ENCODE assay signal across 1 cellular context in the genomic region with DNA sequence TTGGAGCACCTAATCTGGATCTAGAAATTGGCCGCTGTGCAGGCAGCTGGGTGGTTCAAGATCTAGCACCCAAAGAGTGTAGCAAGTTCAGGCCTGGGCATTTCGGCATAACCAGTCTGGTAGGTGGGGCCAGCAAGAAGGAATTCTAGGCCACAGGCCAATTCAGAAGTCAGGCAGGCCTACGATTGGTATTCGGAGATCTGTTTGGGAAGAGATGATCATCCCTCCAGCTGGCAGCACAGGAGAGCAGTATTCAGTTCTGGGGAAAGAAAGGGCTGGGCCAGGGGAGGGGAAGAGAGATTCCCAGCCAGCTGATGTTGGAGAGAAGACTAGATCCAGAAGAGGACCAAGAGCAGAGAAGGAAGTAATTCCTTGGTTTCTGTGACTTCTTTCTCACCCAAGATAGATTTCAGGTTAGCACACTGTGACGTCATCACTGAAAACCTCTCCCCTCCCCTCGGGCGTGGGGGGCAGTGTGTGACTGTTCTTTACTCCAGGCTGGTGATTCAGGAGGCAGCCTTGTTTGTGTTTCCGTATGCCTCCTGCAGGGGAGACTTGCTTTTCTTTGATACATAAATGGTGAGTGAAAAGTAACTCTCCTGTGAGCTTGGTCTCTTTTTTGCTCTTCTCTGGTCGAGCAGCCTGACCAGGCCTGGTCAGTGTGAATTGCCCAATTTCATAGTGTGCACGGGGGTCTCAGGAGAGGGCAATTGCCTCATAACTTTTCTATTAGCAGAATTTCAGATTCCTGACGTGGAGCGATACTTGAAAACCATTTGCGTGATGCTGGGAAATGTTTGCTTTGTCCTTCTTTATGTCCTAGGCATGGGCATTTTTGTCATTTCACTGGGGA.
A peak's percentile ranks its signal among the peaks of the same experiment; 100 is the strongest.
TF ChIP-seq lines count a peak whose summit lies in the region.

No MANE protein-coding gene starts in this region.

TF ChIP-seq in K562, 482 proteins besides CTCF, POLR2A, EP300 and RAD21 (continued from another document):
- TF ChIP-seq, protein P1, sequence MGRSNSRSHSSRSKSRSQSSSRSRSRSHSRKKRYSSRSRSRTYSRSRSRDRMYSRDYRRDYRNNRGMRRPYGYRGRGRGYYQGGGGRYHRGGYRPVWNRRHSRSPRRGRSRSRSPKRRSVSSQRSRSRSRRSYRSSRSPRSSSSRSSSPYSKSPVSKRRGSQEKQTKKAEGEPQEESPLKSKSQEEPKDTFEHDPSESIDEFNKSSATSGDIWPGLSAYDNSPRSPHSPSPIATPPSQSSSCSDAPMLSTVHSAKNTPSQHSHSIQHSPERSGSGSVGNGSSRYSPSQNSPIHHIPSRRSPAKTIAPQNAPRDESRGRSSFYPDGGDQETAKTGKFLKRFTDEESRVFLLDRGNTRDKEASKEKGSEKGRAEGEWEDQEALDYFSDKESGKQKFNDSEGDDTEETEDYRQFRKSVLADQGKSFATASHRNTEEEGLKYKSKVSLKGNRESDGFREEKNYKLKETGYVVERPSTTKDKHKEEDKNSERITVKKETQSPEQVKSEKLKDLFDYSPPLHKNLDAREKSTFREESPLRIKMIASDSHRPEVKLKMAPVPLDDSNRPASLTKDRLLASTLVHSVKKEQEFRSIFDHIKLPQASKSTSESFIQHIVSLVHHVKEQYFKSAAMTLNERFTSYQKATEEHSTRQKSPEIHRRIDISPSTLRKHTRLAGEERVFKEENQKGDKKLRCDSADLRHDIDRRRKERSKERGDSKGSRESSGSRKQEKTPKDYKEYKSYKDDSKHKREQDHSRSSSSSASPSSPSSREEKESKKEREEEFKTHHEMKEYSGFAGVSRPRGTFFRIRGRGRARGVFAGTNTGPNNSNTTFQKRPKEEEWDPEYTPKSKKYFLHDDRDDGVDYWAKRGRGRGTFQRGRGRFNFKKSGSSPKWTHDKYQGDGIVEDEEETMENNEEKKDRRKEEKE (IDR thresholded peaks at IDR 0.05; ENCODE audit: borderline replicate concordance in 1 of 2, control insufficient read depth in 1 of 2, low read depth in 2 of 2, low read length in 1 of 2) = no peak
- TF ChIP-seq CREB1 (IDR thresholded peaks at IDR 0.05) (peak; percentile 52; the same call in 1 of the 2 replicates), CREB1 (CRISPR knock-in tag; IDR thresholded peaks at IDR 0.05) (peak; percentile 82), NBN (IDR thresholded peaks at IDR 0.05; ENCODE audit: low read depth) (peak; percentile 65), ZNF507 (tag; conservative IDR thresholded peaks at IDR 0.05) (no peak), RBM34 (IDR thresholded peaks at IDR 0.05; ENCODE audit: borderline replicate concordance, insufficient read depth, low read length) (no peak), ATF1 (CRISPR knock-in tag; IDR thresholded peaks at IDR 0.05) (no peak; the same call in 1 of the 2 replicates), ATF1 (tag; IDR thresholded peaks at IDR 0.05) (peak; percentile 97)
- TF ChIP-seq, protein P2, sequence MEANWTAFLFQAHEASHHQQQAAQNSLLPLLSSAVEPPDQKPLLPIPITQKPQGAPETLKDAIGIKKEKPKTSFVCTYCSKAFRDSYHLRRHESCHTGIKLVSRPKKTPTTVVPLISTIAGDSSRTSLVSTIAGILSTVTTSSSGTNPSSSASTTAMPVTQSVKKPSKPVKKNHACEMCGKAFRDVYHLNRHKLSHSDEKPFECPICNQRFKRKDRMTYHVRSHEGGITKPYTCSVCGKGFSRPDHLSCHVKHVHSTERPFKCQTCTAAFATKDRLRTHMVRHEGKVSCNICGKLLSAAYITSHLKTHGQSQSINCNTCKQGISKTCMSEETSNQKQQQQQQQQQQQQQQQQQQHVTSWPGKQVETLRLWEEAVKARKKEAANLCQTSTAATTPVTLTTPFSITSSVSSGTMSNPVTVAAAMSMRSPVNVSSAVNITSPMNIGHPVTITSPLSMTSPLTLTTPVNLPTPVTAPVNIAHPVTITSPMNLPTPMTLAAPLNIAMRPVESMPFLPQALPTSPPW (CRISPR knock-in tag; IDR thresholded peaks at IDR 0.05) = peak; percentile 69
